8 cellular contexts compared by ENCODE assay signal in genomic region chrX:96683997-96684338, GRCh38.
A peak's percentile ranks its signal among the peaks of the same experiment; 100 is the strongest.
DNase-seq lines count a peak whose midpoint lies in the region; ATAC-seq and FAIRE-seq lines count a peak whose summit lies in the region.

No MANE protein-coding gene starts in this region.

- H3K36me3 ChIP-seq in muscle layer of colon (ENCODE audit: insufficient read depth, low read length): no peaks in the 10 kb centered on the region

- H3K9ac ChIP-seq in muscle layer of colon (ENCODE audit: low read length): peak overlapping the region; percentile 17

- DNase-seq in astrocyte of the hippocampus (ENCODE audit: low read depth, low spot score) (peak; percentile 0), GM19239 (ENCODE audit: insufficient read length, low spot score) (no peak), substantia nigra (lab: John Stamatoyannopoulos, UW) (no peak), Ammon's horn (ENCODE audit: low spot score) (no peak)

- FAIRE-seq in GM19239 (lab: Jason Lieb, UNC): no peak

- no peaks in the 10 kb centered on the region for H3K4me1 ChIP-seq in muscle layer of colon (ENCODE audit: insufficient read depth, low read length)

- H3K27ac ChIP-seq in muscle layer of colon (ENCODE audit: low read depth, low read length): no peak overlapping the region
- no peak overlapping the region for H3K27ac ChIP-seq in substantia nigra (ENCODE audit: low read depth, low read length, poor library complexity, severe bottlenecking)

- ATAC-seq in GM18502 (IDR thresholded peaks at IDR 0.05; ENCODE audit: poor library complexity, unreplicated experiment) (peak; percentile 2), HG02885 (IDR thresholded peaks at IDR 0.05; ENCODE audit: poor library complexity, unreplicated experiment) (peak; percentile 13), HG03097 (IDR thresholded peaks at IDR 0.05; ENCODE audit: low FRiP score, unreplicated experiment) (no peak)

- peaks cover 0 to 9% of the 10 kb centered on the region in 2 donors for H3K27me3 ChIP-seq in muscle layer of colon (ENCODE audit: control insufficient read depth in 1 of 2, insufficient read depth in 2 of 2, low read length in 2 of 2)

- no peaks in the 10 kb centered on the region for H3K9me3 ChIP-seq in muscle layer of colon (ENCODE audit: low read length)

- peak overlapping the region in 1 of 2 donors; percentile 76 for H3K4me3 ChIP-seq in muscle layer of colon (ENCODE audit: low read depth in 1 of 2, low read length in 2 of 2)
